In the genomic region with DNA sequence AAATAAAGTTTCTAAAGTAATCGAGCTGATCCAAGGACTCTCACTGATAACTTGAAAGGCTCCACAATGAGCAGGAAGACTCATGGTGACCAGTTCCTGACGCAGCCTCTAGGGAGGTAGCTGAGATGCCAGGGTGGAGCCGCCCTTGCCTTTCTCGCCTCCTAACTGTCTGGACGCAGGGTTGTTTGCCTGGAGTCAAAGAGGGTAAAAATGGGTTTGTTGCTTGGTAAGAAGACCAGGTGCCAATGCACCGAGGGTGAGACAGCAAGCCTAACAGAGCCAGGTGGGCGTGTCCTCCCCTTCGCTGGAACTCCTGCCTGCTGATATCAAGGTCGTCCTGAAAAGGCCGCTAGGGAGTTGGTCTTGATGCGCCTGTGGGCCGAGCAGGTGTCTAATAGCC, we compare ENCODE assay signal across 21 cellular contexts. TPM values are rescaled to one million over a fixed set of nuclear protein-coding genes. Genes with fewer than 3 reads are reported as not detected.
"Had no signal": no experiment of that assay in that cellular context is flagged by ENCODE, and none has a peak within 500 bp of the region (broad histone marks: within the 10 kb centered on the region; RNA-seq: fewer than 3 reads in every experiment).

No MANE protein-coding gene starts in this region.

- H3K9me3 ChIP-seq: left ventricle myocardium inferior, mucosa of descending colon, pancreas, right lobe of liver, thoracic aorta had no signal

- H3K36me3 ChIP-seq: left ventricle myocardium inferior, pancreas, right lobe of liver, thoracic aorta had no signal

- H3K36me3 Mint-ChIP-seq: activated CD8-positive, alpha-beta memory T cell treated with anti-CD3 and anti-CD28 coated beads, Interleukin-2, amount 10 ng/mL, durations not matched to agents 7 days and 5 days; activated naive CD8-positive, alpha-beta T cell; naive B cell; stimulated activated memory B cell treated with anti-CD40 and anti-IgM and Interleukin-4, amounts not matched to agents 10 μg/mL and 1 μg/mL and 100 μg/mL, for 72 hours; T-cell had no signal

- H3K4me3 ChIP-seq: dorsolateral prefrontal cortex, left ventricle myocardium inferior, mucosa of descending colon, pancreas, right lobe of liver, thoracic aorta had no signal

- H3K4me3 Mint-ChIP-seq: activated CD4-positive, alpha-beta memory T cell treated with anti-CD3 and anti-CD28 coated beads, Interleukin-2, amount 10 ng/mL, durations not matched to agents 7 days and 5 days; activated CD8-positive, alpha-beta memory T cell treated with anti-CD3 and anti-CD28 coated beads, Interleukin-2, amount 10 ng/mL, durations not matched to agents 7 days and 5 days; activated naive CD8-positive, alpha-beta T cell; activated T-cell treated with anti-CD3 and anti-CD28 coated beads, Interleukin-2, amount 50 U/mL, for 24 hours; naive B cell; stimulated activated memory B cell treated with anti-CD40 and anti-IgM and Interleukin-4, amounts not matched to agents 10 μg/mL and 1 μg/mL and 100 μg/mL, for 72 hours; T-cell had no signal

- H3K27me3 Mint-ChIP-seq: activated CD4-positive, alpha-beta memory T cell treated with anti-CD3 and anti-CD28 coated beads, Interleukin-2, amount 10 ng/mL, durations not matched to agents 7 days and 5 days; activated CD8-positive, alpha-beta memory T cell treated with anti-CD3 and anti-CD28 coated beads, Interleukin-2, amount 10 ng/mL, durations not matched to agents 7 days and 5 days; activated naive CD8-positive, alpha-beta T cell had no signal

- H3K4me1 Mint-ChIP-seq: activated CD4-positive, alpha-beta memory T cell treated with anti-CD3 and anti-CD28 coated beads, Interleukin-2, amount 10 ng/mL, durations not matched to agents 7 days and 5 days; activated CD8-positive, alpha-beta memory T cell treated with anti-CD3 and anti-CD28 coated beads, Interleukin-2, amount 10 ng/mL, durations not matched to agents 7 days and 5 days; naive B cell; stimulated activated memory B cell treated with anti-CD40 and anti-IgM and Interleukin-4, amounts not matched to agents 10 μg/mL and 1 μg/mL and 100 μg/mL, for 72 hours; T-cell had no signal

- H3K4me1 ChIP-seq: foreskin keratinocyte, pancreas, right lobe of liver had no signal

- H3K27me3 ChIP-seq: foreskin keratinocyte, right lobe of liver had no signal

- H3K27ac ChIP-seq: epithelial cell of prostate, foreskin keratinocyte, left ventricle myocardium inferior, pancreas, right lobe of liver, thoracic aorta had no signal

- DNase-seq: activated CD4-positive, alpha-beta memory T cell treated with anti-CD3 and anti-CD28 coated beads, Interleukin-2, amount 10 ng/mL, durations not matched to agents 7 days and 5 days; activated CD4-positive, alpha-beta T cell treated with anti-CD3 and anti-CD28 coated beads for 48 hours; activated CD4-positive, CD25-positive, alpha-beta regulatory T cell; activated CD8-positive, alpha-beta memory T cell treated with anti-CD3 and anti-CD28 coated beads, Interleukin-2, amount 10 ng/mL, durations not matched to agents 7 days and 5 days; activated gamma-delta T cell; activated T-cell treated with anti-CD3 and anti-CD28 coated beads, Interleukin-2, amount 50 U/mL, for 24 hours; foreskin keratinocyte; glutamatergic neuron; left ventricle myocardium inferior; mucosa of descending colon; naive B cell; stimulated activated CD4-positive, alpha-beta T cell treated with anti-CD3 and anti-CD28 coated beads, Interleukin-4, amount 100 ng/mL, for 4 hours; T-cell had no signal

- ATAC-seq: activated CD8-positive, alpha-beta memory T cell treated with anti-CD3 and anti-CD28 coated beads, Interleukin-2, amount 10 ng/mL, durations not matched to agents 7 days and 5 days; foreskin keratinocyte; mucosa of descending colon; pancreas; right lobe of liver; SK-N-SH treated with all-trans-retinoic acid at 6 μM for 48 hours; T-cell had no signal

- H3K9me3 Mint-ChIP-seq: activated CD4-positive, alpha-beta memory T cell treated with anti-CD3 and anti-CD28 coated beads, Interleukin-2, amount 10 ng/mL, durations not matched to agents 7 days and 5 days; activated T-cell treated with anti-CD3 and anti-CD28 coated beads, Interleukin-2, amount 50 U/mL, for 24 hours; naive B cell; stimulated activated memory B cell treated with anti-CD40 and anti-IgM and Interleukin-4, amounts not matched to agents 10 μg/mL and 1 μg/mL and 100 μg/mL, for 72 hours; T-cell had no signal

- H3K27ac Mint-ChIP-seq: activated CD4-positive, alpha-beta memory T cell treated with anti-CD3 and anti-CD28 coated beads, Interleukin-2, amount 10 ng/mL, durations not matched to agents 7 days and 5 days; activated CD8-positive, alpha-beta memory T cell treated with anti-CD3 and anti-CD28 coated beads, Interleukin-2, amount 10 ng/mL, durations not matched to agents 7 days and 5 days; activated naive CD8-positive, alpha-beta T cell; activated T-cell treated with anti-CD3 and anti-CD28 coated beads, Interleukin-2, amount 50 U/mL, for 24 hours; stimulated activated memory B cell treated with anti-CD40 and anti-IgM and Interleukin-4, amounts not matched to agents 10 μg/mL and 1 μg/mL and 100 μg/mL, for 72 hours; T-cell had no signal

RNA-seq across cellular contexts. Expression of a gene that starts 48.6 kb away (rescaled TPM):
- total RNA-seq: activated CD4-positive, alpha-beta memory T cell treated with anti-CD3 and anti-CD28 coated beads, Interleukin-2, amount 10 ng/mL, durations not matched to agents 7 days and 5 days; activated CD8-positive, alpha-beta memory T cell treated with anti-CD3 and anti-CD28 coated beads, Interleukin-2, amount 10 ng/mL, durations not matched to agents 7 days and 5 days; foreskin keratinocyte had no signal
